8 cellular contexts compared by ENCODE assay signal in genomic region chr18:23231340-23232021, GRCh38.
DNase-seq lines count a peak whose midpoint lies in the region; ATAC-seq and TF ChIP-seq lines count a peak whose summit lies in the region.

No MANE protein-coding gene starts in this region.

- DNase-seq in GM10266 (ENCODE audit: extremely low spot score) (peak; percentile 84), OCI-LY7 (ENCODE audit: low spot score) (peak; percentile 92), activated T-helper 1 cell treated with Interleukin-2 at 50 U/mL for 16 hours (ENCODE audit: low read depth) (peak; percentile 50), fibroblast of the conjunctiva (ENCODE audit: low read depth) (peak; percentile 56), smooth muscle cell of the brain vasculature (ENCODE audit: low read depth, low spot score) (peak; percentile 31), MM.1S (no peak), NCI-H128 (lab: John Stamatoyannopoulos, UW; ENCODE audit: unreplicated experiment) (no peak)

- no peaks in the 10 kb centered on the region for H3K9me2 ChIP-seq in OCI-LY7 (ENCODE audit: insufficient read depth, low read length)
- H3K9me2 ChIP-seq in MM.1S (replicated peaks; ENCODE audit: insufficient read depth, low read length): no peaks in the 10 kb centered on the region

- peaks cover 28% of the 10 kb centered on the region for H3K36me3 ChIP-seq in OCI-LY7 (ENCODE audit: insufficient read depth, low read length)
- 0 out of 2 replicates have a peak, but pooled peaks cover 11% of the 10 kb centered on the region for H3K36me3 ChIP-seq in MM.1S (replicated peaks; ENCODE audit: insufficient read depth, low read length)

- intact Hi-C loops in OCI-LY7 (cut with micrococcal nuclease; ENCODE audit: unreplicated experiment): no loop called here

- peak overlapping the region; percentile 100 for H3K27ac ChIP-seq in OCI-LY7 (ENCODE audit: low read depth, low read length, poor library complexity, severe bottlenecking)
- no peak overlapping the region for H3K27ac ChIP-seq in MM.1S (ENCODE audit: low read length)

- peak overlapping the region; percentile 36; the same call in 1 of the 2 replicates for H2AFZ ChIP-seq in OCI-LY7 (ENCODE audit: low read length)
- H2AFZ ChIP-seq in MM.1S (ENCODE audit: low read length): no peak overlapping the region

- H4K20me1 ChIP-seq in OCI-LY7 (ENCODE audit: insufficient read depth, low read length) (no peaks in the 10 kb centered on the region), MM.1S (ENCODE audit: insufficient read depth, low read length) (no peaks in the 10 kb centered on the region)

- H3F3A ChIP-seq in MM.1S (ENCODE audit: insufficient read depth, low read length): peaks cover 32% of the 10 kb centered on the region

- no peak overlapping the region for H3K9ac ChIP-seq in MM.1S (ENCODE audit: low read length)

- H3K4me3 ChIP-seq in OCI-LY7 (ENCODE audit: low read depth, low read length, poor library complexity, severe bottlenecking): peak overlapping the region; percentile 5
- no peak overlapping the region for H3K4me3 ChIP-seq in MM.1S (ENCODE audit: low read length)

- CTCF ChIA-PET in OCI-LY7 (lab: Charles Lee; ENCODE audit: unreplicated experiment): no interaction called here

- TSS peak; percentile 62 for BruUV-seq in OCI-LY7 (replicated peaks; lab: Mats Ljungman, UMichigan)

- peak overlapping the region; percentile 57 for H3K4me2 ChIP-seq in OCI-LY7 (ENCODE audit: low read length)
- H3K4me2 ChIP-seq in MM.1S (ENCODE audit: low read depth, low read length): no peak overlapping the region

- ATAC-seq in HG02642 (IDR thresholded peaks at IDR 0.05; ENCODE audit: poor library complexity, unreplicated experiment): peak; percentile 84

- H3K79me2 ChIP-seq in OCI-LY7 (ENCODE audit: insufficient read depth, low read depth, low read length): no peaks in the 10 kb centered on the region
- H3K79me2 ChIP-seq in MM.1S (ENCODE audit: low read length): peaks cover 22% of the 10 kb centered on the region

- no peaks in the 10 kb centered on the region for H3K9me3 ChIP-seq in OCI-LY7 (ENCODE audit: low read length)
- no peaks in the 10 kb centered on the region for H3K9me3 ChIP-seq in MM.1S (replicated peaks; ENCODE audit: insufficient read depth, low read length)

- POLR2A ChIA-PET in OCI-LY7 (lab: Charles Lee): interaction anchor here (0.5 to 1.3 kb wide), 4 partner anchors 9 to 391 kb away, joined by 3 read pairs; no protein-coding TSS in a partner anchor

- peaks cover 80% of the 10 kb centered on the region for H3K4me1 ChIP-seq in OCI-LY7 (ENCODE audit: insufficient read depth, low read length, poor library complexity, severe bottlenecking)
- H3K4me1 ChIP-seq in MM.1S (ENCODE audit: low read length): peaks cover 34% of the 10 kb centered on the region

- TF ChIP-seq CTCF in GM10266 (IDR thresholded peaks at IDR 0.05; ENCODE audit: control insufficient read depth, insufficient read depth, low read depth, missing control alignments): no peak
- TF ChIP-seq CTCF in OCI-LY7 (conservative IDR thresholded peaks at IDR 0.05; ENCODE audit: low read length): no peak
- TF ChIP-seq CTCF in MM.1S (IDR thresholded peaks at IDR 0.05; ENCODE audit: low read length): no peak

- no peaks in the 10 kb centered on the region for H3K27me3 ChIP-seq in MM.1S (replicated peaks; ENCODE audit: insufficient read depth, low read length)

Comparison
In these comparisons a context has a peak if more than half of its experiments do, and no peak if none do; other contexts are left out.
1. DNase-seq: peak in GM10266 (single experiment), OCI-LY7 (single experiment), activated T-helper 1 cell treated with Interleukin-2 at 50 U/mL for 16 hours (single experiment), fibroblast of the conjunctiva (single experiment) and smooth muscle cell of the brain vasculature (single experiment); none in MM.1S (single experiment) and NCI-H128 (single experiment).